ENCODE assay signal across 22 cellular contexts in the genomic region with DNA sequence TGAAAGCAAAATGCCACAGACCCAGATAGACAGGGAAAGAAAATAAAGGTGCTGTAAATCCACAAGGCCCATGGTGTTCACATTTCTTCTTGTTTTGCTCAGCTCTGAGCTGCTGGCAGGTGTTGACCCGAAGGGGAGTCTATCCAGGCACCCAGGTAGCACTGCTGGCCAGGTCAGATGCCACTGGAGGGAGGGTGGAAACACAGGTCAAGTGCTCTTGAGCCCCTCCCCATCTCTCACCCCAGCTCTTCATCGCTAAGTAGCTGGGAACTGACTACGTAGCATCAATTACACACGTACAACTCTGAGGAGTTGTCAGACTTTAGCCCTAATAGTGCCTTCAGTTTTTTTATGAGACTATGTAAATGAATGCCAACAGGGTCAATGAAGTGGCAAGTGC.
A peak's percentile ranks its signal among the peaks of the same experiment; 100 is the strongest.
DNase-seq lines count a peak whose midpoint lies in the region; ATAC-seq, FAIRE-seq and TF ChIP-seq lines count a peak whose summit lies in the region.
"Had no signal": no experiment of that assay in that cellular context is flagged by ENCODE, and none has a peak within 500 bp of the region (broad histone marks: within the 10 kb centered on the region; RNA-seq: fewer than 3 reads in every experiment).

No MANE protein-coding gene starts in this region.

- no peak overlapping the region for H3K4me3 ChIP-seq in H1 (ENCODE audit: extremely low read depth in 1 of 4, insufficient read depth in 2 of 4, low read depth in 3 of 4, low read length in 4 of 4)
- no peak overlapping the region for H3K4me3 ChIP-seq in left lung
- no peak overlapping the region for H3K4me3 ChIP-seq in upper lobe of right lung
- H3K4me3 ChIP-seq: BLaER1 had no signal

- CTCF ChIA-PET in H1 (lab: Charles Lee; ENCODE audit: partially characterized antibody) = no interaction called here

- no peak for TF ChIP-seq POLR2A in H1 (IDR thresholded peaks at IDR 0.05; ENCODE audit: control extremely low read depth in 1 of 2, low read depth in 2 of 2, low read length in 2 of 2)

- FAIRE-seq in H1 (lab: Jason Lieb, UNC) = no peak
- FAIRE-seq: A204.1, G401.6, GM12891, GM19239 had no signal

- H3K4me2 ChIP-seq in H1 (ENCODE audit: insufficient read depth in 1 of 2, low read depth in 2 of 2, low read length in 2 of 2) = no peak overlapping the region
- H3K4me2 ChIP-seq: BLaER1 had no signal

- TF ChIP-seq EP300 in H1 (IDR thresholded peaks at IDR 0.05; ENCODE audit: borderline replicate concordance in 1 of 2, low read depth in 2 of 2, low read length in 2 of 2) = no peak

- H3K27ac ChIP-seq in H1 (ENCODE audit: low read depth, low read length) (no peak overlapping the region), left lung (no peak overlapping the region), upper lobe of right lung (no peak overlapping the region)
- H3K27ac ChIP-seq: BLaER1 had no signal

- no peaks in the 10 kb centered on the region for H3K79me1 ChIP-seq in H1 (ENCODE audit: low read depth, low read length)

- 90% methylated on average over 4 of the region's 4 CpGs; no CpG with 5 or more reads in 1 of the 2 experiments for WGBS in H1 (ENCODE audit: extremely low coverage in 1 of 2, insufficient coverage in 1 of 2, insufficient read length in 1 of 2, insufficient replicate concordance in 2 of 2, low coverage in 1 of 2, low lambda C conversion rate in 2 of 2, missing lambda C conversion rate in 1 of 2), 2 experiments

- H3K23me2 ChIP-seq in H1 (ENCODE audit: low read depth, low read length) = no peaks in the 10 kb centered on the region

- no peak overlapping the region for H3K9ac ChIP-seq in H1 (replicated peaks in 1 of 4; ENCODE audit: extremely low read depth in 1 of 4, low read depth in 3 of 4, low read length in 3 of 4)
- H3K9ac ChIP-seq: BLaER1 had no signal

- no peak overlapping the region for H3K56ac ChIP-seq in H1 (replicated peaks; ENCODE audit: insufficient read length, low read depth, low read length)

- intact Hi-C loops in Right ventricle myocardium superior (cut with DNase I) = no loop called here
- intact Hi-C loops in cardiac septum (cut with DNase I) = no loop called here
- intact Hi-C loops in left lung (cut with DNase I) = no loop called here
- intact Hi-C loops in upper lobe of right lung (cut with DNase I) = no loop called here

- H2BK20ac ChIP-seq in H1 (ENCODE audit: low read length) = no peak overlapping the region

- H4K8ac ChIP-seq in H1 (ENCODE audit: extremely low read depth, insufficient read depth, low read length) = no peak overlapping the region

- peaks cover 0 to 8% (median 2%) of the 10 kb centered on the region in 4 experiments; a peak in 3 of 7 replicates for H3K4me1 ChIP-seq in H1 (replicated peaks in 1 of 4; ENCODE audit: control insufficient read depth in 3 of 4, insufficient read depth in 4 of 4, low read length in 3 of 4)
- H3K4me1 ChIP-seq in left lung = no peaks in the 10 kb centered on the region
- H3K4me1 ChIP-seq in upper lobe of right lung = no peaks in the 10 kb centered on the region
- H3K4me1 ChIP-seq: BLaER1 had no signal

- no peak overlapping the region for H3K14ac ChIP-seq in H1 (ENCODE audit: insufficient read length)

- H2BK120ac ChIP-seq in H1 (replicated peaks; ENCODE audit: low read depth, low read length) = no peak overlapping the region

- H4K20me1 ChIP-seq in H1 (replicated peaks in 1 of 2; ENCODE audit: control insufficient read depth in 1 of 2, insufficient read depth in 2 of 2, low read length in 2 of 2) = no peaks in the 10 kb centered on the region
- H4K20me1 ChIP-seq: BLaER1 had no signal

- ATAC-seq in Right ventricle myocardium superior (ENCODE audit: poor library complexity) (peak; percentile 34), left lung (peak; percentile 61), upper lobe of right lung (peak; percentile 33)

- H3K36me3 ChIP-seq in H1 (ENCODE audit: control insufficient read depth in 2 of 4, insufficient read depth in 4 of 4, low read length in 3 of 4) = no peaks in the 10 kb centered on the region
- H3K36me3 ChIP-seq in left lung = no peaks in the 10 kb centered on the region
- no peaks in the 10 kb centered on the region for H3K36me3 ChIP-seq in upper lobe of right lung
- H3K36me3 ChIP-seq: BE2C, BLaER1 had no signal

- H2AK5ac ChIP-seq in H1 (ENCODE audit: low read depth, low read length) = no peak overlapping the region

- no peak overlapping the region for H2AFZ ChIP-seq in H1 (ENCODE audit: low read length)

- H2BK15ac ChIP-seq in H1 (ENCODE audit: low read length) = no peak overlapping the region

- TF ChIP-seq RAD21 in H1 (IDR thresholded peaks at IDR 0.05 in 1 of 2, conservative IDR thresholded peaks at IDR 0.05 in 1 of 2; ENCODE audit: low read depth in 2 of 2, low read length in 2 of 2) = no peak

- H2BK5ac ChIP-seq in H1 (ENCODE audit: low read depth, low read length) = peak overlapping the region; percentile 8; the same call in 1 of the 2 replicates

- no peaks in the 10 kb centered on the region for H3K79me2 ChIP-seq in H1 (ENCODE audit: control insufficient read depth in 1 of 2, insufficient read depth in 2 of 2, low read length in 2 of 2)

- H3K4ac ChIP-seq in H1 (replicated peaks; ENCODE audit: insufficient read length, low read depth, low read length) = no peak overlapping the region

- H3K9me3 ChIP-seq in H1 (ENCODE audit: insufficient read depth in 2 of 2, low read depth in 1 of 2, low read length in 1 of 2) = peaks cover 0 to 4% of the 10 kb centered on the region in 2 experiments; a peak in 1 of 4 replicates
- no peaks in the 10 kb centered on the region for H3K9me3 ChIP-seq in left lung
- no peaks in the 10 kb centered on the region for H3K9me3 ChIP-seq in upper lobe of right lung
- H3K9me3 ChIP-seq: BE2C, BLaER1 had no signal

- peak overlapping the region; percentile 69; the same call in 1 of the 2 replicates for H2BK12ac ChIP-seq in H1 (ENCODE audit: low read depth, low read length)

- TF ChIP-seq CTCF in H1 (IDR thresholded peaks at IDR 0.05; ENCODE audit: control extremely low read depth in 1 of 3, insufficient read depth in 1 of 3, low read depth in 1 of 3, low read length in 3 of 3) (no peak), left lung (IDR thresholded peaks at IDR 0.05) (no peak), upper lobe of right lung (IDR thresholded peaks at IDR 0.05) (no peak)

- DNase-seq in Right ventricle myocardium superior = no peak
- no peak for DNase-seq in cardiac septum (ENCODE audit: low spot score)
- no peak for DNase-seq in H1 (ENCODE audit: low read depth in 1 of 2, low spot score in 2 of 2)
- no peak for DNase-seq in left lung
- no peak for DNase-seq in upper lobe of right lung
- no peak for DNase-seq in amygdala (lab: John Stamatoyannopoulos, UW)
- no peak for DNase-seq in medulla oblongata (ENCODE audit: extremely low spot score)
- DNase-seq: 8988T; ACHN; BE2C; C1 segment of cervical spinal cord; CD4-positive, alpha-beta memory T cell; CD4-positive, CD25-positive, alpha-beta regulatory T cell; CD8-positive, alpha-beta memory T cell; COR-L47; DMS79 treated with DMSO at 0.1 percent for 48 hours; GF-D8 had no signal

- H3K27me3 ChIP-seq in H1 (replicated peaks in 1 of 4; ENCODE audit: control insufficient read depth in 3 of 4, extremely low read depth in 1 of 4, insufficient read depth in 3 of 4, low read length in 3 of 4) (no peaks in the 10 kb centered on the region), left lung (no peaks in the 10 kb centered on the region), upper lobe of right lung (no peaks in the 10 kb centered on the region)
- H3K27me3 ChIP-seq: BE2C, BLaER1 had no signal

- POLR2A ChIA-PET in H1 (lab: Charles Lee; ENCODE audit: partially characterized antibody) = no interaction called here

- H4K91ac ChIP-seq in H1 (replicated peaks; ENCODE audit: insufficient read length, low read length) = no peak overlapping the region

- no peak overlapping the region for H4K5ac ChIP-seq in H1 (ENCODE audit: insufficient read length, low read depth, low read length)

- no peak overlapping the region for H3K23ac ChIP-seq in H1 (ENCODE audit: insufficient read length)

- no peak overlapping the region for H3K18ac ChIP-seq in H1 (ENCODE audit: extremely low read depth, low read length)

TF ChIP-seq in H1, 55 proteins besides CTCF, POLR2A, EP300 and RAD21:
- TF ChIP-seq RBBP5 (IDR thresholded peaks at IDR 0.05; ENCODE audit: borderline replicate concordance, low read depth, low read length) (no peak), POU5F1 (IDR thresholded peaks at IDR 0.05; ENCODE audit: low read depth, low read length) (no peak), KDM5A (IDR thresholded peaks at IDR 0.05; ENCODE audit: low read length) (no peak), JUN (IDR thresholded peaks at IDR 0.05; ENCODE audit: low read depth, low read length) (no peak), SIRT6 (IDR thresholded peaks at IDR 0.05; ENCODE audit: low read length) (no peak), MAFK (IDR thresholded peaks at IDR 0.05; ENCODE audit: low read depth, low read length) (no peak), BCL11A (IDR thresholded peaks at IDR 0.05; ENCODE audit: low read depth in 2 of 2, low read length in 2 of 2) (no peak), GABPA (IDR thresholded peaks at IDR 0.05; ENCODE audit: borderline replicate concordance, insufficient read depth, low read length) (no peak), TCF12 (IDR thresholded peaks at IDR 0.05; ENCODE audit: low read depth, low read length) (no peak), TBP (IDR thresholded peaks at IDR 0.05; ENCODE audit: low read depth, low read length) (no peak), JUND (IDR thresholded peaks at IDR 0.05; ENCODE audit: low read length) (no peak), SAP30 (IDR thresholded peaks at IDR 0.05; ENCODE audit: insufficient read depth, insufficient replicate concordance, low read length) (no peak), RXRA (IDR thresholded peaks at IDR 0.05; ENCODE audit: insufficient read depth, low read depth, low read length) (no peak), KDM1A (IDR thresholded peaks at IDR 0.05; ENCODE audit: borderline replicate concordance, low read length) (no peak)
